Comparison of ENCODE assay signal across 26 cellular contexts in the genomic region with DNA sequence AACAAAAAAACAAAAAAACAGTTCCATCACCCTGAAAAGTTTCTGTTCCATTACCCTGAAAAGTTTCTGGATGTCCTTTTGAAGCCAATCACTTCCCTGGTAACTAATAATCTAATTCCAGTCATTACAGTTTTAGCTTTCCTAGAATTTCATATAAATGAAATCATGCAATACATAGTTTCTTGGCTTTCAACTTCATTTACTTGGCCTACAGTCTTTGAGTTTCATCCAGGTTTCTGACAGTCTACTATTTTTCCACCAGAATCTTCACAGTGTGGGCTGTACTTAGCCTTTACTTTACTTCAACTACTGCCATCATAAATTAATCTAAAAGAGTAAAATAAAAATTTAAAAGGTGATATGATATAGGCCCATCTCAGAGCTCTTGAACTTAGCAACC.
"Had no signal": no experiment of that assay in that cellular context is flagged by ENCODE, and none has a peak within 500 bp of the region (broad histone marks: within the 10 kb centered on the region; RNA-seq: fewer than 3 reads in every experiment).

No MANE protein-coding gene starts in this region.

- H3K4me1 ChIP-seq: neural progenitor cell, prostate gland, testis, tibial artery had no signal

- H3K27me3 ChIP-seq: foreskin keratinocyte, heart right ventricle, left lung, neural progenitor cell, spleen, testis, tibial artery had no signal

- H3K4me2 ChIP-seq: neural progenitor cell had no signal

- ATAC-seq: effector memory CD8-positive, alpha-beta T cell; heart right ventricle; mucosa of descending colon; natural killer cell treated with Interleukin-12 subunit alpha and Interleukin-12 subunit beta and Interleukin-15 and Interleukin-18, amount 100 ng/mL, for 72 hours; right cardiac atrium; stimulated activated memory B cell treated with anti-CD40 and anti-IgM and Interleukin-4, amounts not matched to agents 10 μg/mL and 1 μg/mL and 100 μg/mL, for 72 hours; stimulated activated naive CD8-positive, alpha-beta T cell treated with anti-CD3 and anti-CD28 coated beads, Interleukin-15, Interleukin-2, amounts not matched to agents 100 U/mL and 50 U/mL, for 24 hours had no signal

- H3K9me3 ChIP-seq: heart right ventricle, left lung, mucosa of descending colon, prostate gland, spleen, testis, tibial artery had no signal

- H3K36me3 Mint-ChIP-seq: mesothelial cell of epicardium; naive B cell; neural progenitor cell; stimulated activated memory B cell treated with anti-CD40 and anti-IgM and Interleukin-4, amounts not matched to agents 10 μg/mL and 1 μg/mL and 100 μg/mL, for 72 hours; type B pancreatic cell had no signal

- H3K27ac ChIP-seq: coronary artery, foreskin keratinocyte, heart right ventricle, left lung, neural progenitor cell, prostate gland, skin epidermis, spleen, testis, tibial artery had no signal

- H3K27ac Mint-ChIP-seq: mesothelial cell of epicardium; neural progenitor cell; stimulated activated memory B cell treated with anti-CD40 and anti-IgM and Interleukin-4, amounts not matched to agents 10 μg/mL and 1 μg/mL and 100 μg/mL, for 72 hours; type B pancreatic cell had no signal

- H3K36me3 ChIP-seq: heart right ventricle, left lung, neural progenitor cell, prostate gland, tibial artery had no signal

- H3K27me3 Mint-ChIP-seq: effector memory CD8-positive, alpha-beta T cell; naive B cell; natural killer cell treated with Interleukin-12 subunit alpha and Interleukin-12 subunit beta and Interleukin-15 and Interleukin-18, amount 100 ng/mL, for 72 hours; stimulated activated memory B cell treated with anti-CD40 and anti-IgM and Interleukin-4, amounts not matched to agents 10 μg/mL and 1 μg/mL and 100 μg/mL, for 72 hours; type B pancreatic cell had no signal

- H3K4me3 Mint-ChIP-seq: effector memory CD8-positive, alpha-beta T cell; mesothelial cell of epicardium; natural killer cell treated with Interleukin-12 subunit alpha and Interleukin-12 subunit beta and Interleukin-15 and Interleukin-18, amount 100 ng/mL, for 72 hours; neural progenitor cell; stimulated activated memory B cell treated with anti-CD40 and anti-IgM and Interleukin-4, amounts not matched to agents 10 μg/mL and 1 μg/mL and 100 μg/mL, for 72 hours; type B pancreatic cell had no signal

- DNase-seq: effector memory CD8-positive, alpha-beta T cell; erythroblast; glutamatergic neuron; heart right ventricle; hippocampal formation; left cardiac atrium; left lung; mesenchymal stem cell; mucosa of descending colon; naive B cell; right cardiac atrium; spleen; stimulated activated CD4-positive, alpha-beta T cell treated with anti-CD3 and anti-CD28 coated beads, Interleukin-4, amount 100 ng/mL, for 4 hours; stimulated activated naive CD8-positive, alpha-beta T cell treated with anti-CD3 and anti-CD28 coated beads, Interleukin-15, Interleukin-2, amounts not matched to agents 100 U/mL and 50 U/mL, for 24 hours; substantia nigra; testis; tibial artery had no signal

- H3K9ac ChIP-seq: neural progenitor cell had no signal

- H3K4me3 ChIP-seq: coronary artery, heart right ventricle, left lung, mucosa of descending colon, neural progenitor cell, prostate gland, skin epidermis, spleen, testis, tibial artery had no signal

- H3K9me3 Mint-ChIP-seq: effector memory CD8-positive, alpha-beta T cell; mesothelial cell of epicardium; naive B cell; natural killer cell treated with Interleukin-12 subunit alpha and Interleukin-12 subunit beta and Interleukin-15 and Interleukin-18, amount 100 ng/mL, for 72 hours; neural progenitor cell; stimulated activated memory B cell treated with anti-CD40 and anti-IgM and Interleukin-4, amounts not matched to agents 10 μg/mL and 1 μg/mL and 100 μg/mL, for 72 hours; type B pancreatic cell had no signal

- H2AFZ ChIP-seq: neural progenitor cell had no signal
